Comparison of ENCODE assay signal across 17 cellular contexts in the genomic region with DNA sequence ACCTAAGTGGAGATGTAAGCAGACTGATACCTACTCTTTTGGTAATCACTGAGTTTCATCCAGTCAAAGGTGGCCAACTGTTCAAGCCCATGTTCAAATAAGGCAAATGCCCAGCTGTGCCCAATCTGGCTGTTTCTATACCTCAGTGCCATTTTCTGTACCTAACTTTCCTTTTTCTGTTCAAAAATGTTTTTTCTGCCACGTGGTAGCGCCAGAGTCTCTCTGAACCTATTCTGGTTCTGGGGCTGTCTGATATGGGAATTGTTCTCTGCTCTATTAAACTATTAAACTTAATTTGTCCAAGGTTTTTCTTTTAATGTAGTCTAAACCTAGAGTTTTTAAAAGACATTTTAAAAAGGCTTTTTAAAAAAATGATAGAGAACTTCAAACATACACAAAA.
"Had no signal": no experiment of that assay in that cellular context is flagged by ENCODE, and none has a peak within 500 bp of the region (broad histone marks: within the 10 kb centered on the region; RNA-seq: fewer than 3 reads in every experiment).

No MANE protein-coding gene starts in this region.

- H3K27me3 Mint-ChIP-seq: activated T-helper 17 cell treated with anti-CD3 and anti-CD28 coated beads, Interleukin-2, amount 50 U/mL, for 72 hours had no signal

- H3K27ac Mint-ChIP-seq: activated CD4-positive, alpha-beta T cell treated with anti-CD3 and anti-CD28 coated beads for 36 hours; activated CD8-positive, alpha-beta T cell treated with anti-CD3 and anti-CD28 coated beads, Interleukin-2, amount 10 ng/mL, durations not matched to agents 7 days and 5 days; activated T-helper 17 cell treated with anti-CD3 and anti-CD28 coated beads, Interleukin-2, amount 50 U/mL, for 72 hours; natural killer cell treated with Interleukin-12 subunit alpha and Interleukin-12 subunit beta and Interleukin-15 and Interleukin-18, amount 100 ng/mL, for 72 hours had no signal

- H3K36me3 ChIP-seq: adrenal gland, pancreas had no signal

- H3K27ac ChIP-seq: adrenal gland, epithelial cell of prostate, pancreas had no signal

- H3K4me3 ChIP-seq: adrenal gland, pancreas had no signal

- H3K4me1 Mint-ChIP-seq: activated T-helper 17 cell treated with anti-CD3 and anti-CD28 coated beads, Interleukin-2, amount 50 U/mL, for 72 hours had no signal

- H3K4me1 ChIP-seq: adrenal gland, pancreas had no signal

- H3K4me3 Mint-ChIP-seq: activated CD4-positive, alpha-beta T cell treated with anti-CD3 and anti-CD28 coated beads for 36 hours; activated CD8-positive, alpha-beta T cell treated with anti-CD3 and anti-CD28 coated beads, Interleukin-2, amount 10 ng/mL, durations not matched to agents 7 days and 5 days; activated T-helper 17 cell treated with anti-CD3 and anti-CD28 coated beads, Interleukin-2, amount 50 U/mL, for 72 hours; natural killer cell treated with Interleukin-12 subunit alpha and Interleukin-12 subunit beta and Interleukin-15 and Interleukin-18, amount 100 ng/mL, for 72 hours had no signal

- H3K9me3 ChIP-seq: adrenal gland, pancreas had no signal

- DNase-seq: activated CD4-positive, alpha-beta T cell treated with anti-CD3 and anti-CD28 coated beads for 36 hours; activated CD8-positive, alpha-beta memory T cell treated with anti-CD3 and anti-CD28 coated beads, Interleukin-2, amount 50 U/mL, for 48 hours; activated CD8-positive, alpha-beta T cell treated with anti-CD3 and anti-CD28 coated beads, Interleukin-2, amount 10 ng/mL, durations not matched to agents 7 days and 5 days; activated naive CD4-positive, alpha-beta T cell treated with anti-CD3 and anti-CD28 coated beads, Interleukin-2, amount 50 U/mL, for 16 hours; adrenal gland; central memory CD4-positive, alpha-beta T cell; cortex of kidney; effector CD8-positive, alpha-beta T cell; hippocampal formation; left ventricle myocardium superior; mesenchymal stem cell; pancreas; stimulated activated CD4-positive, alpha-beta T cell treated with anti-CD3 and anti-CD28 coated beads, Interleukin-4, amount 100 ng/mL, for 1 hour; T1000 had no signal

- H3K27me3 ChIP-seq: adrenal gland, pancreas had no signal

- ATAC-seq: activated CD4-positive, alpha-beta T cell treated with anti-CD3 and anti-CD28 coated beads for 36 hours; activated CD8-positive, alpha-beta T cell treated with anti-CD3 and anti-CD28 coated beads, Interleukin-2, amount 10 ng/mL, durations not matched to agents 7 days and 5 days; activated T-helper 17 cell treated with anti-CD3 and anti-CD28 coated beads, Interleukin-2, amount 50 U/mL, for 72 hours; left ventricle myocardium superior; natural killer cell treated with Interleukin-12 subunit alpha and Interleukin-12 subunit beta and Interleukin-15 and Interleukin-18, amount 100 ng/mL, for 72 hours; pancreas had no signal
